ENCODE assay signal across 19 cellular contexts in genomic region chr7:32214913-32215312, GRCh38.
DNase-seq lines count a peak whose midpoint lies in the region; ATAC-seq, FAIRE-seq and TF ChIP-seq lines count a peak whose summit lies in the region.
"Had no signal": no experiment of that assay in that cellular context is flagged by ENCODE, and none has a peak within 500 bp of the region (broad histone marks: within the 10 kb centered on the region; RNA-seq: fewer than 3 reads in every experiment).

No MANE protein-coding gene starts in this region.

- H3K36me3 ChIP-seq in IMR-90 (ENCODE audit: control insufficient read depth, insufficient read depth, low read length) (no peaks in the 10 kb centered on the region), bronchial epithelial cell (ENCODE audit: control insufficient read depth, insufficient read depth, low read length) (no peaks in the 10 kb centered on the region), trophoblast cell (ENCODE audit: control insufficient read depth in 1 of 2, insufficient read depth in 2 of 2, low read length in 2 of 2) (no peaks in the 10 kb centered on the region)
- no peaks in the 10 kb centered on the region for H3K36me3 ChIP-seq in CD8-positive, alpha-beta memory T cell (ENCODE audit: insufficient read depth, low read length)

- H4K12ac ChIP-seq in trophoblast cell (ENCODE audit: low read depth, low read length) = no peak overlapping the region

- POLR2A ChIA-PET in IMR-90 (lab: Charles Lee; ENCODE audit: unreplicated experiment) = no interaction called here
- POLR2A ChIA-PET in CD8-positive, alpha-beta memory T cell (lab: Charles Lee) = no interaction called here

- H2AK5ac ChIP-seq in IMR-90 (ENCODE audit: low read depth, low read length) (no peak overlapping the region), trophoblast cell (ENCODE audit: low read length) (no peak overlapping the region)

- no peak overlapping the region for H3K4me3 ChIP-seq in IMR-90 (ENCODE audit: insufficient read depth, low read depth, low read length)
- H3K4me3 ChIP-seq in bronchial epithelial cell (ENCODE audit: low read depth, low read length) = no peak overlapping the region
- no peak overlapping the region for H3K4me3 ChIP-seq in trophoblast cell (ENCODE audit: low read depth, low read length)
- no peak overlapping the region for H3K4me3 ChIP-seq in CD8-positive, alpha-beta memory T cell (ENCODE audit: low read length)
- H3K4me3 ChIP-seq: GM12878, GM23338 had no signal

- H3K27me3 Mint-ChIP-seq in neural crest cell (ENCODE audit: low read depth) = peaks cover 31% of the 10 kb centered on the region
- H3K27me3 Mint-ChIP-seq in CD8-positive, alpha-beta memory T cell = peaks cover 0 to 5% of the 10 kb centered on the region in 2 donors

- no peaks in the 10 kb centered on the region for H3K36me3 Mint-ChIP-seq in neural crest cell (ENCODE audit: low read depth)
- H3K36me3 Mint-ChIP-seq in CD8-positive, alpha-beta memory T cell = no peaks in the 10 kb centered on the region
- H3K36me3 Mint-ChIP-seq: CD4-positive, alpha-beta memory T cell had no signal

- no peak overlapping the region for H2BK15ac ChIP-seq in IMR-90 (ENCODE audit: low read depth, low read length)

- H3K18ac ChIP-seq in IMR-90 (ENCODE audit: low read depth, low read length) (no peak overlapping the region), trophoblast cell (ENCODE audit: low read length) (no peak overlapping the region)

- H3K27ac Mint-ChIP-seq in neural crest cell (ENCODE audit: unreplicated experiment) = peak overlapping the region; percentile 29
- H3K27ac Mint-ChIP-seq in CD8-positive, alpha-beta memory T cell = no peak overlapping the region
- H3K27ac Mint-ChIP-seq: CD4-positive, alpha-beta memory T cell; GM23338; H9 had no signal

- H3K9ac ChIP-seq in IMR-90 (ENCODE audit: low read depth, low read length) (no peak overlapping the region), trophoblast cell (ENCODE audit: low read length) (peak overlapping the region; percentile 62)

- H2BK120ac ChIP-seq in IMR-90 (ENCODE audit: low read depth, low read length) = no peak overlapping the region
- H2BK120ac ChIP-seq in trophoblast cell (ENCODE audit: insufficient read depth, low read length, poor library complexity) = no peak overlapping the region

- no peaks in the 10 kb centered on the region for H4K20me1 ChIP-seq in IMR-90 (ENCODE audit: insufficient read depth, low read length)

- no peak overlapping the region for H2AK9ac ChIP-seq in IMR-90 (replicated peaks; ENCODE audit: low read depth, low read length, poor library complexity)

- H3K27ac ChIP-seq in IMR-90 (ENCODE audit: insufficient read depth, low read length) = no peak overlapping the region
- no peak overlapping the region for H3K27ac ChIP-seq in trophoblast cell (ENCODE audit: low read depth, low read length)
- no peak overlapping the region for H3K27ac ChIP-seq in CD8-positive, alpha-beta memory T cell (ENCODE audit: low read depth, low read length)

- CTCF ChIA-PET in IMR-90 (lab: Yijun Ruan, JAX) = interaction anchor here (0.9 kb wide), 1 partner anchor 265 kb away, joined by 3 read pairs; no protein-coding TSS in a partner anchor
- CTCF ChIA-PET in CD8-positive, alpha-beta memory T cell (lab: Charles Lee) = no interaction called here

- FAIRE-seq in bronchial epithelial cell (lab: Jason Lieb, UNC) = peak; percentile 79
- FAIRE-seq: GM12878, GM18507 had no signal

- ATAC-seq in IMR-90 (ENCODE audit: low read depth) = no peak
- ATAC-seq in HG03280 (IDR thresholded peaks at IDR 0.05; ENCODE audit: unreplicated experiment) = no peak
- ATAC-seq: GM12878, GM23338, HCT116 had no signal

- WGBS in IMR-90 (ENCODE audit: extremely low coverage in 2 of 2, insufficient read length in 1 of 2), 2 experiments = no CpG with 5 or more reads among the region's 4 CpGs
- WGBS in trophoblast cell (ENCODE audit: extremely low coverage, insufficient coverage, insufficient read length) = no CpG with 5 or more reads among the region's 4 CpGs

- no peak overlapping the region for H2BK5ac ChIP-seq in IMR-90 (ENCODE audit: low read depth, low read length, poor library complexity, severe bottlenecking)
- H2BK5ac ChIP-seq in trophoblast cell (ENCODE audit: low read depth, low read length, poor library complexity) = no peak overlapping the region

- dilution Hi-C loops in IMR-90 (cut with HindIII; ENCODE audit: low sequenced_read_pairs, unreplicated experiment) = no loop called here

- H3K79me1 ChIP-seq in IMR-90 (ENCODE audit: low read depth in 1 of 2, low read length in 2 of 2) = no peaks in the 10 kb centered on the region
- no peaks in the 10 kb centered on the region for H3K79me1 ChIP-seq in trophoblast cell (ENCODE audit: low read length)

- H3K4me1 ChIP-seq in IMR-90 (ENCODE audit: control insufficient read depth, insufficient read depth, low read length) (no peaks in the 10 kb centered on the region), trophoblast cell (ENCODE audit: control insufficient read depth in 1 of 2, insufficient read depth in 2 of 2, low read length in 2 of 2) (no peaks in the 10 kb centered on the region)
- H3K4me1 ChIP-seq in CD8-positive, alpha-beta memory T cell (ENCODE audit: insufficient read depth, low read length) = no peaks in the 10 kb centered on the region
- H3K4me1 ChIP-seq: Caco-2 had no signal

- H2BK12ac ChIP-seq in trophoblast cell (ENCODE audit: low read length) = no peak overlapping the region

- H4K5ac ChIP-seq in IMR-90 (ENCODE audit: low read depth, low read length) = no peak overlapping the region

- H3K56ac ChIP-seq in IMR-90 (ENCODE audit: extremely low read depth, insufficient read depth, low read length) = no peak overlapping the region

- H4K91ac ChIP-seq in IMR-90 (ENCODE audit: insufficient read depth, low read depth, low read length) (no peak overlapping the region), trophoblast cell (ENCODE audit: low read depth, low read length) (no peak overlapping the region)

- intact Hi-C loops in IMR-90 (cut with micrococcal nuclease) = no loop called here

- no peak for TF ChIP-seq POLR2A in IMR-90 (IDR thresholded peaks at IDR 0.05; ENCODE audit: low read depth, low read length)

- H3K23ac ChIP-seq in IMR-90 (ENCODE audit: low read depth, low read length) (no peak overlapping the region), trophoblast cell (ENCODE audit: low read length) (no peak overlapping the region)

- H4K8ac ChIP-seq in IMR-90 (ENCODE audit: low read depth in 2 of 2, low read length in 2 of 2) (no peak overlapping the region), trophoblast cell (ENCODE audit: low read depth, low read length) (no peak overlapping the region)

- H2AFZ ChIP-seq in IMR-90 (replicated peaks; ENCODE audit: low read length, poor library complexity) = peak overlapping the region; percentile 55
- H2AFZ ChIP-seq in trophoblast cell (ENCODE audit: insufficient read depth, low read length, poor library complexity) = no peak overlapping the region
- H2AFZ ChIP-seq: GM23338 had no signal

- in situ Hi-C loops in IMR-90 (cut with MboI; ENCODE audit: low sequenced_read_pairs) (loop anchor here (5.0 kb wide), 1 partner anchor 262 kb away; no protein-coding TSS in a partner anchor), G401 (cut with HindIII; ENCODE audit: low sequenced_read_pairs) (no loop called here)

- H3K4me3 Mint-ChIP-seq in neural crest cell = no peak overlapping the region
- H3K4me3 Mint-ChIP-seq in CD8-positive, alpha-beta memory T cell = no peak overlapping the region
- H3K4me3 Mint-ChIP-seq: CD4-positive, alpha-beta memory T cell; GM23338; H9 had no signal

- peaks cover 14% of the 10 kb centered on the region for H3K27me3 ChIP-seq in IMR-90 (ENCODE audit: control insufficient read depth, insufficient read depth, low read length)
- no peaks in the 10 kb centered on the region for H3K27me3 ChIP-seq in bronchial epithelial cell (ENCODE audit: control insufficient read depth, insufficient read depth, low read length)
- H3K27me3 ChIP-seq in trophoblast cell (ENCODE audit: insufficient read depth, low read length) = no peaks in the 10 kb centered on the region
- no peaks in the 10 kb centered on the region for H3K27me3 ChIP-seq in CD8-positive, alpha-beta memory T cell (ENCODE audit: insufficient read depth, low read length, poor library complexity, severe bottlenecking)

- no peaks in the 10 kb centered on the region for H3K9me3 Mint-ChIP-seq in neural crest cell
- no peaks in the 10 kb centered on the region for H3K9me3 Mint-ChIP-seq in CD8-positive, alpha-beta memory T cell
- H3K9me3 Mint-ChIP-seq: GM23338, H9 had no signal

- no peak for DNase-seq in IMR-90
- no peak for DNase-seq in bronchial epithelial cell (ENCODE audit: low read depth)
- no peak for DNase-seq in neural crest cell (ENCODE audit: low read depth, low spot score)
- DNase-seq in trophoblast cell = no peak
- DNase-seq in CD8-positive, alpha-beta memory T cell = no peak
- no peak for DNase-seq in G401 (ENCODE audit: low spot score)
- no peak for DNase-seq in amygdala (lab: John Stamatoyannopoulos, UW)
- DNase-seq: C1 segment of cervical spinal cord; Caco-2; CD4-positive, alpha-beta memory T cell; DMS153; DND-41; GDM1; H9 had no signal

- no peak for TF ChIP-seq CTCF in IMR-90 (conservative IDR thresholded peaks at IDR 0.05; ENCODE audit: low read depth, low read length)
- no peak for TF ChIP-seq CTCF in bronchial epithelial cell (IDR thresholded peaks at IDR 0.05; ENCODE audit: insufficient read depth, low read length, severe bottlenecking)
- TF ChIP-seq CTCF in neural crest cell (conservative IDR thresholded peaks at IDR 0.05) = no peak

- BruUV-seq in IMR-90 (replicated peaks; lab: Mats Ljungman, UMichigan) = no TSS peak

- no peak for TF ChIP-seq RAD21 in IMR-90 (IDR thresholded peaks at IDR 0.05; ENCODE audit: low read length)

- H3K4me1 Mint-ChIP-seq in neural crest cell = peaks cover 3% of the 10 kb centered on the region
- no peaks in the 10 kb centered on the region for H3K4me1 Mint-ChIP-seq in CD8-positive, alpha-beta memory T cell
- H3K4me1 Mint-ChIP-seq: GM23338, H9 had no signal

- no peak overlapping the region for H3K4ac ChIP-seq in IMR-90 (ENCODE audit: low read depth, low read length)
- no peak overlapping the region for H3K4ac ChIP-seq in trophoblast cell (ENCODE audit: low read depth, low read length)

- no peaks in the 10 kb centered on the region for H3K9me1 ChIP-seq in IMR-90 (ENCODE audit: insufficient read depth, low read length)

- H3K9me3 ChIP-seq in IMR-90 (ENCODE audit: control insufficient read depth, insufficient read depth, low read length) = no peaks in the 10 kb centered on the region; the same call in 1 of the 2 replicates
- H3K9me3 ChIP-seq in trophoblast cell (ENCODE audit: insufficient read depth, low read depth, low read length) = no peaks in the 10 kb centered on the region
- no peaks in the 10 kb centered on the region for H3K9me3 ChIP-seq in CD8-positive, alpha-beta memory T cell (ENCODE audit: low read length)
- H3K9me3 ChIP-seq: Caco-2 had no signal

- H3K4me2 ChIP-seq in IMR-90 (ENCODE audit: low read depth, low read length) (no peak overlapping the region), trophoblast cell (ENCODE audit: low read length) (no peak overlapping the region)
- H3K4me2 ChIP-seq: GM23338 had no signal

- H3K14ac ChIP-seq in IMR-90 (replicated peaks; ENCODE audit: low read depth, low read length) (no peak overlapping the region), trophoblast cell (ENCODE audit: low read length) (no peak overlapping the region)

- no peaks in the 10 kb centered on the region for H3K79me2 ChIP-seq in trophoblast cell (ENCODE audit: control insufficient read depth, insufficient read depth, low read length, poor library complexity)

- no peak overlapping the region for H2BK20ac ChIP-seq in IMR-90 (ENCODE audit: low read depth, low read length)
